ENCODE assay signal across 16 cellular contexts in genomic region chr1:5448486-5448885, GRCh38.
DNase-seq lines count a peak whose midpoint lies in the region; ATAC-seq and TF ChIP-seq lines count a peak whose summit lies in the region.
"Had no signal": no experiment of that assay in that cellular context is flagged by ENCODE, and none has a peak within 500 bp of the region (broad histone marks: within the 10 kb centered on the region; RNA-seq: fewer than 3 reads in every experiment).

No MANE protein-coding gene starts in this region.

- H3K18ac ChIP-seq in mesendoderm (ENCODE audit: low read length) = no peak overlapping the region

- H3K36me3 ChIP-seq in mesendoderm (ENCODE audit: control insufficient read depth, insufficient read depth, low read length) = no peaks in the 10 kb centered on the region
- no peaks in the 10 kb centered on the region for H3K36me3 ChIP-seq in aorta (ENCODE audit: control insufficient read depth in 1 of 2, insufficient read depth in 2 of 2, low read length in 1 of 2)

- no peak overlapping the region for H2AK5ac ChIP-seq in mesendoderm (ENCODE audit: low read length)

- no peaks in the 10 kb centered on the region for H3K4me1 Mint-ChIP-seq in activated T-cell treated with anti-CD3 and anti-CD28 coated beads, Interleukin-2, amount 50 U/mL, for 4 hours (ENCODE audit: low read depth)

- H3K4me1 ChIP-seq in mesendoderm (ENCODE audit: control insufficient read depth, low read depth, low read length) = no peaks in the 10 kb centered on the region
- no peaks in the 10 kb centered on the region for H3K4me1 ChIP-seq in aorta (ENCODE audit: control insufficient read depth in 1 of 2, insufficient read depth in 2 of 2, low read length in 2 of 2)

- no peak overlapping the region for H3K4me3 Mint-ChIP-seq in activated T-cell treated with anti-CD3 and anti-CD28 coated beads, Interleukin-2, amount 50 U/mL, for 4 hours

- H2BK120ac ChIP-seq in mesendoderm (ENCODE audit: low read depth, low read length) = no peak overlapping the region

- H2BK15ac ChIP-seq in mesendoderm (replicated peaks; ENCODE audit: low read depth) = no peak overlapping the region

- ATAC-seq in activated T-cell treated with anti-CD3 and anti-CD28 coated beads, Interleukin-2, amount 50 U/mL, for 4 hours = no peak
- ATAC-seq in aorta (ENCODE audit: low FRiP score) = no peak
- ATAC-seq: body of pancreas, left ventricle myocardium superior had no signal

- H3K4me2 ChIP-seq in mesendoderm (ENCODE audit: low read length) = no peak overlapping the region

- no peak for TF ChIP-seq CTCF in GM10248 (IDR thresholded peaks at IDR 0.05; ENCODE audit: control extremely low read depth, extremely low read depth, low read depth, missing control alignments)

- H3K27ac ChIP-seq in mesendoderm (ENCODE audit: low read depth, low read length) = no peak overlapping the region
- no peak overlapping the region for H3K27ac ChIP-seq in aorta (ENCODE audit: low read depth in 1 of 2, low read length in 2 of 2)
- H3K27ac ChIP-seq: body of pancreas, skin epidermis had no signal

- H3K27me3 Mint-ChIP-seq in activated T-cell treated with anti-CD3 and anti-CD28 coated beads, Interleukin-2, amount 50 U/mL, for 4 hours (ENCODE audit: low read depth) = no peaks in the 10 kb centered on the region

- CTCF ChIA-PET in GM10248 (lab: Yijun Ruan, JAX) = no interaction called here

- H3K79me2 ChIP-seq in mesendoderm (ENCODE audit: control insufficient read depth, insufficient read depth, low read length) = no peaks in the 10 kb centered on the region

- no peak overlapping the region for H3K9ac ChIP-seq in mesendoderm (ENCODE audit: low read length)

- H3K56ac ChIP-seq in mesendoderm (ENCODE audit: low read length) = no peak overlapping the region

- peaks cover 2% of the 10 kb centered on the region for H3K9me3 ChIP-seq in aorta (ENCODE audit: control insufficient read depth, low read length)
- H3K9me3 ChIP-seq: body of pancreas had no signal

- no peak overlapping the region for H4K5ac ChIP-seq in mesendoderm (ENCODE audit: low read length)

- DNase-seq in NCI-H345 (lab: John Stamatoyannopoulos, UW) (peak; percentile 33), NCI-H345 treated with DMSO at 0.1 percent for 48 hours (lab: John Stamatoyannopoulos, UW; ENCODE audit: unreplicated experiment) (no peak), NCI-H69 (lab: John Stamatoyannopoulos, UW) (peak; percentile 31), mesendoderm (peak; percentile 56), medulla oblongata (ENCODE audit: extremely low spot score) (no peak), GM10248 (ENCODE audit: extremely low spot score) (no peak), aorta (no peak)
- DNase-seq in activated T-cell treated with anti-CD3 and anti-CD28 coated beads, Interleukin-2, amount 50 U/mL, for 4 hours = peak; percentile 15
- DNase-seq: body of pancreas, DMS53, head of caudate nucleus, left ventricle myocardium superior, NCI-H1092, SW 1271, trophoblast cell had no signal

- no peak overlapping the region for H3K23ac ChIP-seq in mesendoderm (ENCODE audit: low read length)

- POLR2A ChIA-PET in GM10248 (lab: Yijun Ruan, JAX) = no interaction called here

- no peak overlapping the region for H2BK5ac ChIP-seq in mesendoderm (ENCODE audit: low read length)

- WGBS in mesendoderm (ENCODE audit: extremely low coverage, insufficient coverage, low lambda C conversion rate) = no CpG with 5 or more reads among the region's 6 CpGs
- 71% methylated on average over 6 of the region's 6 CpGs for WGBS in aorta, 2 donors

- no peaks in the 10 kb centered on the region for H3K79me1 ChIP-seq in mesendoderm (ENCODE audit: low read length)

- no peaks in the 10 kb centered on the region for H3K36me3 Mint-ChIP-seq in activated T-cell treated with anti-CD3 and anti-CD28 coated beads, Interleukin-2, amount 50 U/mL, for 4 hours (ENCODE audit: insufficient read depth)

- H3K4me3 ChIP-seq in mesendoderm (ENCODE audit: low read length) = no peak overlapping the region
- H3K4me3 ChIP-seq in aorta (ENCODE audit: low read length in 2 of 2) = no peak overlapping the region
- H3K4me3 ChIP-seq: body of pancreas, skin epidermis had no signal

- H3K4ac ChIP-seq in mesendoderm (ENCODE audit: low read depth, low read length) = no peak overlapping the region

- H3K9me3 Mint-ChIP-seq in activated T-cell treated with anti-CD3 and anti-CD28 coated beads, Interleukin-2, amount 50 U/mL, for 4 hours = no peaks in the 10 kb centered on the region

- H4K8ac ChIP-seq in mesendoderm (ENCODE audit: low read depth, low read length) = no peak overlapping the region

- intact Hi-C loops in aorta (cut with DNase I) = no loop called here

- H3K27me3 ChIP-seq in mesendoderm (ENCODE audit: insufficient read depth, low read length, poor library complexity) = no peaks in the 10 kb centered on the region
- H3K27me3 ChIP-seq in aorta (ENCODE audit: control insufficient read depth in 1 of 2, insufficient read depth in 2 of 2, low read length in 1 of 2) = no peaks in the 10 kb centered on the region
- H3K27me3 ChIP-seq: body of pancreas had no signal

Comparison
In these comparisons a context has a peak if more than half of its experiments do, and no peak if none do; other contexts are left out.
1. DNase-seq: peak in NCI-H345 (single experiment), NCI-H69 (single experiment), activated T-cell treated with anti-CD3 and anti-CD28 coated beads, Interleukin-2, amount 50 U/mL, for 4 hours (single experiment) and mesendoderm (single experiment); none in NCI-H345 treated with DMSO at 0.1 percent for 48 hours (single experiment), medulla oblongata (single experiment), GM10248 (single experiment) and aorta (0 of 2).